In genomic region chr14:84181072-84181471, GRCh38 we compare ENCODE assay signal across 16 cellular contexts.
DNase-seq lines count a peak whose midpoint lies in the region; ATAC-seq, FAIRE-seq and TF ChIP-seq lines count a peak whose summit lies in the region.
"Had no signal": no experiment of that assay in that cellular context is flagged by ENCODE, and none has a peak within 500 bp of the region (broad histone marks: within the 10 kb centered on the region; RNA-seq: fewer than 3 reads in every experiment).

No MANE protein-coding gene starts in this region.

- peaks cover 15% of the 10 kb centered on the region for H3K4me1 Mint-ChIP-seq in astrocyte (ENCODE audit: low read depth, unreplicated experiment)
- H3K4me1 Mint-ChIP-seq: CD14-positive monocyte had no signal

- H3K4me1 ChIP-seq in astrocyte (ENCODE audit: insufficient read depth, low read length): no peaks in the 10 kb centered on the region
- H3K4me1 ChIP-seq: BLaER1, HAP-1 had no signal

- H3K9me3 Mint-ChIP-seq in astrocyte (ENCODE audit: unreplicated experiment): no peaks in the 10 kb centered on the region

- no peak overlapping the region for H3K4me2 ChIP-seq in astrocyte (ENCODE audit: low read length)
- H3K4me2 ChIP-seq: BLaER1 had no signal

- DNase-seq in NCI-H2107 treated with DMSO at 0.1 percent for 48 hours (lab: John Stamatoyannopoulos, UW; ENCODE audit: unreplicated experiment) (peak; percentile 9), NCI-H2107 (lab: John Stamatoyannopoulos, UW) (no peak), MV-4-11 (lab: John Stamatoyannopoulos, UW) (peak; percentile 4), astrocyte (ENCODE audit: low read depth) (no peak), HT-29 (ENCODE audit: low spot score) (no peak)
- DNase-seq: 8988T; Calu3; CD8-positive, alpha-beta T cell; DMS79 treated with DMSO at 0.1 percent for 48 hours; GM23248 had no signal

- ATAC-seq in GM19351 (IDR thresholded peaks at IDR 0.05; ENCODE audit: unreplicated experiment) (no peak), GM21381 (IDR thresholded peaks at IDR 0.05; ENCODE audit: unreplicated experiment) (no peak)
- ATAC-seq: CD8-positive, alpha-beta T cell; GM12878 had no signal

- H3K4me3 Mint-ChIP-seq in astrocyte (ENCODE audit: unreplicated experiment): no peak overlapping the region
- H3K4me3 Mint-ChIP-seq: CD14-positive monocyte; CD8-positive, alpha-beta T cell had no signal

- no peaks in the 10 kb centered on the region for H3K79me2 ChIP-seq in astrocyte (ENCODE audit: insufficient read depth, low read length)

- no peaks in the 10 kb centered on the region for H3K36me3 ChIP-seq in astrocyte (ENCODE audit: insufficient read depth, low read length)
- H3K36me3 ChIP-seq: BLaER1, HAP-1 had no signal

- H3K27me3 Mint-ChIP-seq in astrocyte (ENCODE audit: low read depth, unreplicated experiment): no peaks in the 10 kb centered on the region

- no peak overlapping the region for H3K9ac ChIP-seq in astrocyte (ENCODE audit: low read length)
- H3K9ac ChIP-seq: BLaER1, GM23248 had no signal

- H3K4me3 ChIP-seq in astrocyte (ENCODE audit: insufficient read depth, low read depth, low read length): no peak overlapping the region
- H3K4me3 ChIP-seq: BLaER1, GM12878, GM23248, HAP-1 had no signal

- no peak overlapping the region for H3K27ac ChIP-seq in astrocyte (ENCODE audit: low read depth, low read length)
- H3K27ac ChIP-seq: BLaER1, GM23248 had no signal

- no peaks in the 10 kb centered on the region for H3K27me3 ChIP-seq in astrocyte (ENCODE audit: insufficient read depth, low read length)
- H3K27me3 ChIP-seq: BLaER1 had no signal

- H3K36me3 Mint-ChIP-seq in astrocyte (ENCODE audit: low read depth, unreplicated experiment): no peaks in the 10 kb centered on the region
- H3K36me3 Mint-ChIP-seq: CD14-positive monocyte; CD8-positive, alpha-beta T cell had no signal

- no peak for TF ChIP-seq CTCF in astrocyte (IDR thresholded peaks at IDR 0.05; ENCODE audit: insufficient read depth, low read depth, low read length)

- no peak for FAIRE-seq in astrocyte (lab: Jason Lieb, UNC)
- FAIRE-seq: GM12878 had no signal

- no peaks in the 10 kb centered on the region for H4K20me1 ChIP-seq in astrocyte (ENCODE audit: insufficient read depth, low read length)
- H4K20me1 ChIP-seq: BLaER1 had no signal

- no peak overlapping the region for H2AFZ ChIP-seq in astrocyte (ENCODE audit: low read depth, low read length)
- H2AFZ ChIP-seq: GM23248 had no signal

- no peaks in the 10 kb centered on the region for H3K9me3 ChIP-seq in astrocyte (ENCODE audit: insufficient read depth, low read depth, low read length)
- H3K9me3 ChIP-seq: BLaER1, HAP-1 had no signal

- peak overlapping the region; percentile 43 for H3K27ac Mint-ChIP-seq in astrocyte (ENCODE audit: unreplicated experiment)
- H3K27ac Mint-ChIP-seq: CD14-positive monocyte; CD8-positive, alpha-beta T cell had no signal

Comparison
In these comparisons a context has a peak if more than half of its experiments do, and no peak if none do; other contexts are left out.
1. DNase-seq: peak in NCI-H2107 treated with DMSO at 0.1 percent for 48 hours (single experiment) and MV-4-11 (single experiment); none in NCI-H2107 (single experiment), astrocyte (single experiment) and HT-29 (single experiment).